In the genomic region with DNA sequence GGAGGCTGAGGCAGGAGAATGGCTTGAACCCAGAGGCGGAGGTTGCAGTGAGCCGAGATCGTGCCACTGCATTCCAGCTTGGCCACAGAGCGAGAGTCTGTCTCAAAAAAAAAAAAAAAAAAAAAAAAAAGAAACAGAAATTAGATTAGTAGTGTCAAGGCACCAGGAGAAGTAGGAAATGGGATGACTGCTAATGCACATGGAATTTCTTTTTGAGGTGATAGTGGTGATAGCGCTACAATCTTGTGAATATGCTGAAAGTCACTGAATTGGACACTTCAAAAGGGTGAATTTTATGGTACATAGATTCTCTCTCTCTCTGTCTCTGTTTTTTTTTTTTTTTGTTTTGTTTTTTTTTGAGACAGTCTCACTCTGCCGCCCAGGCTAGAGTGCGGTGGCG, we compare ENCODE assay signal across 15 cellular contexts. TPM values are rescaled to one million over a fixed set of nuclear protein-coding genes. Genes with fewer than 3 reads are reported as not detected.
DNase-seq lines count a peak whose midpoint lies in the region; ATAC-seq lines count a peak whose summit lies in the region.
"Had no signal": no experiment of that assay in that cellular context is flagged by ENCODE, and none has a peak within 500 bp of the region (broad histone marks: within the 10 kb centered on the region; RNA-seq: fewer than 3 reads in every experiment).

No MANE protein-coding gene starts in this region.

- no peaks in the 10 kb centered on the region for H3K9me3 Mint-ChIP-seq in activated CD8-positive, alpha-beta memory T cell treated with anti-CD3 and anti-CD28 coated beads, Interleukin-2, amount 10 ng/mL, durations not matched to agents 7 days and 5 days (ENCODE audit: low read depth)
- H3K9me3 Mint-ChIP-seq in activated CD4-positive, alpha-beta memory T cell treated with anti-CD3 and anti-CD28 coated beads, Interleukin-2, amount 10 ng/mL, durations not matched to agents 7 days and 5 days = no peaks in the 10 kb centered on the region

- DNase-seq in activated CD8-positive, alpha-beta memory T cell treated with anti-CD3 and anti-CD28 coated beads, Interleukin-2, amount 10 ng/mL, durations not matched to agents 7 days and 5 days = no peak
- no peak for DNase-seq in activated CD8-positive, alpha-beta memory T cell treated with anti-CD3 and anti-CD28 coated beads, Interleukin-2, amount 50 U/mL, for 4 hours
- peak; percentile 81 for DNase-seq in M059J (ENCODE audit: low read depth)
- no peak for DNase-seq in activated CD4-positive, alpha-beta memory T cell treated with anti-CD3 and anti-CD28 coated beads, Interleukin-2, amount 10 ng/mL, durations not matched to agents 7 days and 5 days
- DNase-seq in mesenteric fat pad (ENCODE audit: low spot score) = peak; percentile 30
- no peak for DNase-seq in GM03348 (ENCODE audit: low spot score)
- no peak for DNase-seq in foreskin melanocyte
- no peak for DNase-seq in hippocampal formation (lab: John Stamatoyannopoulos, UW)
- DNase-seq: Calu3, NCI-H1092 treated with DMSO at 0.1 percent for 48 hours, NCI-H1694, NCI-H2107, NCI-H446, Right ventricle myocardium superior had no signal

- no peak for ATAC-seq in activated CD8-positive, alpha-beta memory T cell treated with anti-CD3 and anti-CD28 coated beads, Interleukin-2, amount 10 ng/mL, durations not matched to agents 7 days and 5 days

- H3K36me3 Mint-ChIP-seq in activated CD8-positive, alpha-beta memory T cell treated with anti-CD3 and anti-CD28 coated beads, Interleukin-2, amount 10 ng/mL, durations not matched to agents 7 days and 5 days = peaks cover 31% of the 10 kb centered on the region
- H3K36me3 Mint-ChIP-seq in activated CD4-positive, alpha-beta memory T cell treated with anti-CD3 and anti-CD28 coated beads, Interleukin-2, amount 10 ng/mL, durations not matched to agents 7 days and 5 days (ENCODE audit: low read depth) = peaks cover 46% of the 10 kb centered on the region
- H3K36me3 Mint-ChIP-seq: CD14-positive monocyte had no signal

- H3K4me3 Mint-ChIP-seq in activated CD8-positive, alpha-beta memory T cell treated with anti-CD3 and anti-CD28 coated beads, Interleukin-2, amount 10 ng/mL, durations not matched to agents 7 days and 5 days = no peak overlapping the region
- no peak overlapping the region for H3K4me3 Mint-ChIP-seq in activated CD4-positive, alpha-beta memory T cell treated with anti-CD3 and anti-CD28 coated beads, Interleukin-2, amount 10 ng/mL, durations not matched to agents 7 days and 5 days

- no peaks in the 10 kb centered on the region for H3K27me3 Mint-ChIP-seq in activated CD8-positive, alpha-beta memory T cell treated with anti-CD3 and anti-CD28 coated beads, Interleukin-2, amount 10 ng/mL, durations not matched to agents 7 days and 5 days
- no peaks in the 10 kb centered on the region for H3K27me3 Mint-ChIP-seq in activated CD4-positive, alpha-beta memory T cell treated with anti-CD3 and anti-CD28 coated beads, Interleukin-2, amount 10 ng/mL, durations not matched to agents 7 days and 5 days

- CTCF ChIA-PET in activated CD8-positive, alpha-beta memory T cell treated with anti-CD3 and anti-CD28 coated beads, Interleukin-2, amount 10 ng/mL, durations not matched to agents 7 days and 5 days (lab: Charles Lee) = no interaction called here
- CTCF ChIA-PET in activated CD4-positive, alpha-beta memory T cell treated with anti-CD3 and anti-CD28 coated beads, Interleukin-2, amount 10 ng/mL, durations not matched to agents 7 days and 5 days (lab: Charles Lee) = interaction anchor here (1.8 to 2.3 kb wide), 2 partner anchors 42 to 53 kb away, joined by 6 to 7 read pairs; a partner anchor contains a TSS

- H3K27ac Mint-ChIP-seq in activated CD8-positive, alpha-beta memory T cell treated with anti-CD3 and anti-CD28 coated beads, Interleukin-2, amount 10 ng/mL, durations not matched to agents 7 days and 5 days = peak overlapping the region; percentile 91
- H3K27ac Mint-ChIP-seq in activated CD4-positive, alpha-beta memory T cell treated with anti-CD3 and anti-CD28 coated beads, Interleukin-2, amount 10 ng/mL, durations not matched to agents 7 days and 5 days = peak overlapping the region; percentile 97

- peaks cover 82% of the 10 kb centered on the region for H3K4me1 Mint-ChIP-seq in activated CD8-positive, alpha-beta memory T cell treated with anti-CD3 and anti-CD28 coated beads, Interleukin-2, amount 10 ng/mL, durations not matched to agents 7 days and 5 days
- peaks cover 48% of the 10 kb centered on the region for H3K4me1 Mint-ChIP-seq in activated CD4-positive, alpha-beta memory T cell treated with anti-CD3 and anti-CD28 coated beads, Interleukin-2, amount 10 ng/mL, durations not matched to agents 7 days and 5 days

- POLR2A ChIA-PET in activated CD4-positive, alpha-beta memory T cell treated with anti-CD3 and anti-CD28 coated beads, Interleukin-2, amount 10 ng/mL, durations not matched to agents 7 days and 5 days (lab: Charles Lee) = interaction anchor here (3.7 kb wide), 1 partner anchor 41 kb away, joined by 52 read pairs; a partner anchor contains a TSS

RNA-seq across cellular contexts. Expression of a gene that starts 42.1 kb away (rescaled TPM):
- 100 to 1,000 TPM; 525 to 528 TPM for total RNA-seq in activated CD8-positive, alpha-beta memory T cell treated with anti-CD3 and anti-CD28 coated beads, Interleukin-2, amount 10 ng/mL, durations not matched to agents 7 days and 5 days
- total RNA-seq in M059J (2014; rRNA removed; shearing (Covaris generic)) = 243 and 612 TPM in 2 replicates
- 100 to 1,000 TPM; 603 to 618 TPM for total RNA-seq in activated CD4-positive, alpha-beta memory T cell treated with anti-CD3 and anti-CD28 coated beads, Interleukin-2, amount 10 ng/mL, durations not matched to agents 7 days and 5 days
- total RNA-seq in mesenteric fat pad = 295 TPM

Comparison
In these comparisons a context has a peak if more than half of its experiments do, and no peak if none do; other contexts are left out.
1. DNase-seq: peak in M059J (single experiment) and mesenteric fat pad (single experiment); none in activated CD8-positive, alpha-beta memory T cell treated with anti-CD3 and anti-CD28 coated beads, Interleukin-2, amount 10 ng/mL, durations not matched to agents 7 days and 5 days (single experiment), activated CD8-positive, alpha-beta memory T cell treated with anti-CD3 and anti-CD28 coated beads, Interleukin-2, amount 50 U/mL, for 4 hours (single experiment), activated CD4-positive, alpha-beta memory T cell treated with anti-CD3 and anti-CD28 coated beads, Interleukin-2, amount 10 ng/mL, durations not matched to agents 7 days and 5 days (single experiment), GM03348 (single experiment), foreskin melanocyte (single experiment) and hippocampal formation (0 of 2).